10 cellular contexts compared by ENCODE assay signal in the genomic region with DNA sequence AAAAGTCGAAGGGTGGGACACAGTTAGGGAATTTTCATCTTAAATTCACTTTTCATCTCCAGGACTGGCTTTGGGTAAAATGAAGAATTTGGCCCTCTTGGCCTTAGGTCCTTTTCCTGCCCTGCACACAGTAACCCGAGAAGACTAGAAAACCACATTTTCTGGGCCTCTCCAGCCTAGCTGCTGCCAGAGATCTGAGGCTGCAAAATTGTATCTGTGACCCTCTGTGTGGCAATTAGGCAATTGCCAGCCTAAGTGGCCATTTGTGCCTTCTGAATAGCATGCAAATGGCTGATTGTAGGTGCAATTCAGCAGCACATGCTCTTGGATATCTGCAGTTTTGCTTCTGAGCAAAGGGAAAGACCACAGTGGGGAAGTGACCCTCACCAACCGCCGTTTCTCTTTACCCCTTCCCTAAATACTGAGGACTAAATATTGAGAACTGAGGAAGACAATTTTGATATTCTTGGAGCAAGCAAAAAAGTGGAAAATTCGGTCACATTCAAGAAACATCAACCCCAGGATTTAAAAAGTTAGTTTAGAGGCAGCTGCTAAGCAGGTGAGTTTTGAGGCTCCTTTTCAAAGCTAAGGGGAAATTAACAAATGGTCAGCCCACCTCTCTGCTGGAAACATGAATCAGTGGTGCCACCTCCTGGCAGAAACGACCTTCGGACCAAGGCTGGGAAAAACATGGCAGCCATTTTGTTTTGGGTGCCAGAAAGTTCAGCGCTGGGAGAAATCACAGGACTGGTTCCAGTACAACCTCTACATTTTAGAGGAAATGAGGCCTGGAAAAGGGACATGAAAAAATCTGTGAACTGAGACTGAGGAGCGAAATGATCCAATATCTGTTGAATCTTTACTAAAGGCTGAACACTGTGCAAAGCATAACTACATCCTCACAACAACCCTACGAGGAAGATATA. TPM values are rescaled to one million over a fixed set of nuclear protein-coding genes. Genes with fewer than 3 reads are reported as not detected.
DNase-seq lines count a peak whose midpoint lies in the region; ATAC-seq and TF ChIP-seq lines count a peak whose summit lies in the region.
"Had no signal": no experiment of that assay in that cellular context is flagged by ENCODE, and none has a peak within 500 bp of the region (broad histone marks: within the 10 kb centered on the region; RNA-seq: fewer than 3 reads in every experiment).

No MANE protein-coding gene starts in this region.

- H3K4me3 Mint-ChIP-seq in nephron progenitor cell (peak overlapping the region; percentile 64), T-helper 17 cell (no peak overlapping the region)
- H3K4me3 Mint-ChIP-seq: activated naive CD4-positive, alpha-beta T cell treated with anti-CD3 and anti-CD28 coated beads, Interleukin-2, amount 50 U/mL, for 24 hours had no signal

- H3K27me3 Mint-ChIP-seq in nephron progenitor cell (ENCODE audit: low read depth, poor library complexity) (peaks cover 20% of the 10 kb centered on the region), T-helper 17 cell (peaks cover 54% of the 10 kb centered on the region)

- peaks cover 11% of the 10 kb centered on the region for H3K36me3 Mint-ChIP-seq in nephron progenitor cell (ENCODE audit: low read depth)
- H3K36me3 Mint-ChIP-seq in T-helper 17 cell (ENCODE audit: low read depth), result peaks cover 2% of the 10 kb centered on the region
- H3K36me3 Mint-ChIP-seq: activated naive CD4-positive, alpha-beta T cell treated with anti-CD3 and anti-CD28 coated beads, Interleukin-2, amount 50 U/mL, for 24 hours had no signal

- H3K4me1 Mint-ChIP-seq in nephron progenitor cell, result peaks cover 77% of the 10 kb centered on the region
- no peaks in the 10 kb centered on the region for H3K4me1 Mint-ChIP-seq in T-helper 17 cell
- H3K4me1 Mint-ChIP-seq: activated naive CD4-positive, alpha-beta T cell treated with anti-CD3 and anti-CD28 coated beads, Interleukin-2, amount 50 U/mL, for 24 hours had no signal

- no peaks in the 10 kb centered on the region for H3K9me3 ChIP-seq in T-helper 17 cell (ENCODE audit: control insufficient read depth, low read length, poor library complexity, severe bottlenecking)

- DNase-seq in NCI-H1105 treated with DMSO at 0.1 percent for 48 hours (lab: John Stamatoyannopoulos, UW) (peak; percentile 40), NCI-H1105 (lab: John Stamatoyannopoulos, UW) (no peak), NCI-H460 (ENCODE audit: extremely low read depth, low read depth) (peak; percentile 43), choroid plexus epithelial cell (ENCODE audit: low read depth) (peak; percentile 82), nephron progenitor cell (peak; percentile 81), T-helper 17 cell (no peak)

- H3K9me3 Mint-ChIP-seq in nephron progenitor cell, result peaks cover 19% of the 10 kb centered on the region
- H3K9me3 Mint-ChIP-seq: activated naive CD4-positive, alpha-beta T cell treated with anti-CD3 and anti-CD28 coated beads, Interleukin-2, amount 50 U/mL, for 24 hours had no signal

- ATAC-seq in GM21390 (IDR thresholded peaks at IDR 0.05; ENCODE audit: unreplicated experiment) (peak; percentile 60), T-helper 17 cell (no peak), GM21447 (IDR thresholded peaks at IDR 0.05; ENCODE audit: unreplicated experiment) (no peak)

- H3K4me3 ChIP-seq in choroid plexus epithelial cell (ENCODE audit: low read depth, low read length), result no peak overlapping the region
- H3K4me3 ChIP-seq: BLaER1 had no signal

- peak; percentile 96 for TF ChIP-seq CTCF in choroid plexus epithelial cell (conservative IDR thresholded peaks at IDR 0.05; ENCODE audit: low read depth, low read length)
- peak; percentile 73 for TF ChIP-seq CTCF in nephron progenitor cell (IDR thresholded peaks at IDR 0.05)

- peak overlapping the region; percentile 99 for H3K27ac Mint-ChIP-seq in nephron progenitor cell
- H3K27ac Mint-ChIP-seq in T-helper 17 cell, result no peak overlapping the region
- H3K27ac Mint-ChIP-seq: activated naive CD4-positive, alpha-beta T cell treated with anti-CD3 and anti-CD28 coated beads, Interleukin-2, amount 50 U/mL, for 24 hours had no signal

RNA-seq across cellular contexts. Expression of a gene that starts 56.6 kb away (rescaled TPM):
- total RNA-seq in NCI-H460 (2014; rRNA removed; shearing (Covaris generic)), result 13.4 and 14.3 TPM in 2 replicates
- 21.9 and 27.1 TPM in 2 replicates for polyA plus RNA-seq in NCI-H460 (2014; cell fraction: nucleus; rRNA removed)
- not detected for total RNA-seq in T-helper 17 cell

Comparison
In these comparisons a context has a peak if more than half of its experiments do, and no peak if none do; other contexts are left out.
1. DNase-seq: peak in NCI-H1105 treated with DMSO at 0.1 percent for 48 hours (single experiment), NCI-H460 (single experiment), choroid plexus epithelial cell (single experiment) and nephron progenitor cell (single experiment); none in NCI-H1105 (single experiment) and T-helper 17 cell (0 of 3).
2. RNA of a gene that starts 56.6 kb away (total RNA-seq): 13.4 to 14.3 TPM in NCI-H460; not detected in T-helper 17 cell; every median in the first group is over 10 times any median in the second.